In the genomic region with DNA sequence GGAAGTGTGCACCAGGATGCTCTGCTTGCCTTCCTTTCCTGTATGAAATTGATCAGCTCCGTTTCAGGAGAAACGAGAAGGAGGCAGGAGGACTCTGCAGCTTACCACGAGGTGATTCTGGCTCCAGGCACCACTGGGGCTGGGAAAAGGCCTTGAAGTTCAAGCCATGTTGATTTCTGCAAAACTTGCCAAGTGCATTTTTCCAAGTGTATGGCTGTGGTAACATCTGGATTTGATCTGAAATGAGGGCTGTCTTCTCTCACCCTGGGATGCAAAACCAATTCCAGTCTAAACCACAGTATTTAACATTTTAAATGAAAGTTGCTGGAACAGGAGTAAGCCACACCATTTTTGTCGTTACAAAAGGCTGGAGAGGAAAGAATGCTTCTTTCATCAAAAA, we compare ENCODE assay signal across 26 cellular contexts.
"Had no signal": no experiment of that assay in that cellular context is flagged by ENCODE, and none has a peak within 500 bp of the region (broad histone marks: within the 10 kb centered on the region; RNA-seq: fewer than 3 reads in every experiment).

No MANE protein-coding gene starts in this region.

- H3K4me1 ChIP-seq: heart right ventricle, lower lobe of right lung, neural progenitor cell, parathyroid adenoma, right atrium auricular region had no signal

- H3K27ac ChIP-seq: heart right ventricle, lower lobe of right lung, neural progenitor cell, parathyroid adenoma, right atrium auricular region, tibial nerve had no signal

- DNase-seq: activated B cell treated with CpG ODN at 0.5 μM for 24 hours; activated CD8-positive, alpha-beta memory T cell treated with anti-CD3 and anti-CD28 coated beads, Interleukin-2, amount 10 ng/mL, durations not matched to agents 7 days and 5 days; activated CD8-positive, alpha-beta T cell treated with anti-CD3 and anti-CD28 coated beads, Interleukin-2, amount 10 ng/mL, durations not matched to agents 7 days and 5 days; activated naive CD4-positive, alpha-beta T cell; activated T-cell treated with anti-CD3 and anti-CD28 coated beads, Interleukin-2, amount 50 U/mL, for 72 hours; anterior cingulate cortex; dermis blood vessel endothelial cell; effector CD8-positive, alpha-beta T cell; foreskin melanocyte; heart right ventricle; kidney glomerular epithelial cell; lower lobe of right lung; mesenchymal stem cell; natural killer cell; occipital lobe; stimulated activated naive CD4-positive, alpha-beta T cell; T-helper 1 cell had no signal

- ATAC-seq: activated CD8-positive, alpha-beta memory T cell treated with anti-CD3 and anti-CD28 coated beads, Interleukin-2, amount 10 ng/mL, durations not matched to agents 7 days and 5 days; activated CD8-positive, alpha-beta T cell treated with anti-CD3 and anti-CD28 coated beads, Interleukin-2, amount 10 ng/mL, durations not matched to agents 7 days and 5 days; activated naive CD4-positive, alpha-beta T cell treated with anti-CD3 and anti-CD28 coated beads, Interleukin-2, amount 50 U/mL, for 72 hours; activated T-cell treated with anti-CD3 and anti-CD28 coated beads, Interleukin-2, amount 50 U/mL, for 72 hours; heart right ventricle; left lobe of liver; lower lobe of right lung; natural killer cell had no signal

- H3K9me3 ChIP-seq: heart right ventricle, lower lobe of right lung, right atrium auricular region, tibial nerve had no signal

- H3K27me3 ChIP-seq: neural progenitor cell, right atrium auricular region, tibial nerve had no signal

- H3K79me2 ChIP-seq: parathyroid adenoma had no signal

- H2AFZ ChIP-seq: neural progenitor cell, parathyroid adenoma had no signal

- H3K36me3 ChIP-seq: heart right ventricle, lower lobe of right lung, neural progenitor cell, right atrium auricular region, tibial nerve had no signal

- FAIRE-seq: bronchial epithelial cell, colon, endometrium had no signal

- H3K4me2 ChIP-seq: neural progenitor cell had no signal

- H3K9ac ChIP-seq: neural progenitor cell, parathyroid adenoma had no signal

- H3K4me3 ChIP-seq: heart right ventricle, lower lobe of right lung, neural progenitor cell, right atrium auricular region, tibial nerve had no signal
